Comparison of ENCODE assay signal across 8 cellular contexts in genomic region chr13:108332791-108333190, GRCh38.
"Had no signal": no experiment of that assay in that cellular context is flagged by ENCODE, and none has a peak within 500 bp of the region (broad histone marks: within the 10 kb centered on the region; RNA-seq: fewer than 3 reads in every experiment).

No MANE protein-coding gene starts in this region.

- H3K9me3 ChIP-seq: HAP-1 had no signal

- H3K4me1 ChIP-seq: HAP-1 had no signal

- H3K27ac ChIP-seq: GM23248, HL-60 had no signal

- DNase-seq: GM23248, GOT3, H7, HFFc6 had no signal

- FAIRE-seq: HepG2 had no signal

- H3K9ac ChIP-seq: GM23248 had no signal

- H3K36me3 ChIP-seq: HAP-1 had no signal

- H2AFZ ChIP-seq: GM23248 had no signal

- H3K4me3 ChIP-seq: GM23248, HAP-1 had no signal

- ATAC-seq: HCT116, HepG2 had no signal
